In the genomic region with DNA sequence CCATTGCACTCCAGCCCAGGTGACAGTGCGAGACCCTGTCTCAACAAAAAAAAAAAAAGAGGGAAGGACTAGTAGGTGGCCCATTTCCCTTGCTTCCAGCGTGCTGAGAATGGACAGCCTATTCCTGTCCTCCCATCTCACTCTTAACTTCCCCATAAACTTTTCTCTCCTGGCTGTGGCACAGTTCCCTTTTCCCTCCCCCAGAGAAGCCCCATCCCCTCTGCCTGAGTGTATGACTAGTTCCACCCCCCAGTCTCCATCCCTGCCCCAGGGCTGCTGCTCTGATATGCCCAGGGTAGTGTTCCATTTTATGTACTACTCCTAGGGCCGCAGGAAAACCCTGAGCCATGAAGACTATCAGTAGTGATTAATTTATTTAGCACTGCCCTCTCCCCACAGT, we compare ENCODE assay signal across 22 cellular contexts. TPM values are rescaled to one million over a fixed set of nuclear protein-coding genes. Genes with fewer than 3 reads are reported as not detected.
DNase-seq lines count a peak whose midpoint lies in the region; ATAC-seq and TF ChIP-seq lines count a peak whose summit lies in the region.
"Had no signal": no experiment of that assay in that cellular context is flagged by ENCODE, and none has a peak within 500 bp of the region (broad histone marks: within the 10 kb centered on the region; RNA-seq: fewer than 3 reads in every experiment).

No MANE protein-coding gene starts in this region.

- no peaks in the 10 kb centered on the region for H3K27me3 ChIP-seq in CD4-positive, alpha-beta memory T cell (ENCODE audit: insufficient read depth, low read length)
- H3K27me3 ChIP-seq in testis: no peaks in the 10 kb centered on the region
- H3K27me3 ChIP-seq: pancreas, SJCRH30 had no signal

- H3K4me1 Mint-ChIP-seq in CD4-positive, alpha-beta memory T cell: peaks cover 3 to 27% (median 16%) of the 10 kb centered on the region in 4 donors
- H3K4me1 Mint-ChIP-seq in glutamatergic neuron (ENCODE audit: low read depth, unreplicated experiment): peaks cover 3% of the 10 kb centered on the region

- CTCF ChIA-PET in CD4-positive, alpha-beta memory T cell (lab: Charles Lee; ENCODE audit: partially characterized antibody): interaction anchor here (0.6 to 4.8 kb wide), 13 partner anchors 8 to 254 kb away, joined by 3 to 40 read pairs (median 4); partner anchors contain the start of genes LPAR5, MLF2 and SPSB2
- CTCF ChIA-PET in RWPE1 (lab: Yijun Ruan, JAX): interaction anchor here (0.5 to 0.9 kb wide), 3 partner anchors 79 to 93 kb away, joined by 3 to 6 read pairs (median 5); no protein-coding TSS in a partner anchor

- no peak for TF ChIP-seq CTCF in RWPE1 (conservative IDR thresholded peaks at IDR 0.05; ENCODE audit: low read depth)
- TF ChIP-seq CTCF in glutamatergic neuron (IDR thresholded peaks at IDR 0.05; ENCODE audit: partially characterized antibody, unreplicated experiment): no peak
- no peak for TF ChIP-seq CTCF in testis (IDR thresholded peaks at IDR 0.05)

- H3K27ac ChIP-seq in CD4-positive, alpha-beta memory T cell (ENCODE audit: low read depth, low read length): no peak overlapping the region
- peak overlapping the region; percentile 52 for H3K27ac ChIP-seq in RWPE1
- no peak overlapping the region for H3K27ac ChIP-seq in testis
- H3K27ac ChIP-seq: pancreas, SJCRH30 had no signal

- TF ChIP-seq POLR2A in testis (IDR thresholded peaks at IDR 0.05): no peak

- H3K9me3 ChIP-seq in CD4-positive, alpha-beta memory T cell (ENCODE audit: control insufficient read depth in 1 of 2, low read length in 2 of 2): no peaks in the 10 kb centered on the region
- H3K9me3 ChIP-seq in testis: no peaks in the 10 kb centered on the region
- H3K9me3 ChIP-seq: adrenal gland, pancreas, SJCRH30 had no signal

- DNase-seq in Ammon's horn (ENCODE audit: low spot score) (peak; percentile 49), RWPE1 (ENCODE audit: low spot score) (no peak), glutamatergic neuron (no peak), islet precursor cell (no peak), testis (no peak)
- DNase-seq in CD4-positive, alpha-beta memory T cell: no peak
- DNase-seq in activated CD4-positive, alpha-beta T cell treated with anti-CD3 and anti-CD28 coated beads, Interleukin-2, amount 50 U/mL, for 48 hours: no peak
- DNase-seq: activated CD4-positive, alpha-beta T cell treated with anti-CD3 and anti-CD28 coated beads, Interleukin-2, amount 10 ng/mL, durations not matched to agents 7 days and 5 days; activated CD8-positive, alpha-beta memory T cell treated with anti-CD3 and anti-CD28 coated beads, Interleukin-2, amount 50 U/mL, for 4 hours; activated effector memory CD4-positive, alpha-beta T cell treated with Interleukin-2 at 50 U/mL for 16 hours; adrenal gland; endodermal cell; H9; left colon; mesendoderm; naive B cell; pancreas; PC-3; right cardiac atrium; SJCRH30 had no signal

- no peak for ATAC-seq in GM19455 (IDR thresholded peaks at IDR 0.05; ENCODE audit: unreplicated experiment)

- H3K4me3 ChIP-seq in CD4-positive, alpha-beta memory T cell (ENCODE audit: low read length in 2 of 2): no peak overlapping the region
- H3K4me3 ChIP-seq in testis: no peak overlapping the region
- H3K4me3 ChIP-seq: adrenal gland, pancreas, SJCRH30 had no signal

- no peaks in the 10 kb centered on the region for H3K9me3 Mint-ChIP-seq in CD4-positive, alpha-beta memory T cell
- H3K9me3 Mint-ChIP-seq in glutamatergic neuron (ENCODE audit: unreplicated experiment): peaks cover 12% of the 10 kb centered on the region
- H3K9me3 Mint-ChIP-seq: activated CD4-positive, alpha-beta T cell treated with anti-CD3 and anti-CD28 coated beads, Interleukin-2, amount 10 ng/mL, durations not matched to agents 7 days and 5 days; endodermal cell; H9; T-helper 1 cell treated with Interleukin-12 subunit alpha and Interleukin-12 subunit beta and Interleukin-4 antibody, amounts not matched to agents 30 μg/mL and 1 μg/mL, for 36 hours had no signal

- POLR2A ChIA-PET in CD4-positive, alpha-beta memory T cell (lab: Charles Lee; ENCODE audit: partially characterized antibody): interaction anchor here (1.0 kb wide), 1 partner anchor 13 kb away, joined by 3 read pairs; no protein-coding TSS in a partner anchor
- POLR2A ChIA-PET in RWPE1 (lab: Yijun Ruan, JAX; ENCODE audit: low non-redundant PET): interaction anchor here (0.6 kb wide), 1 partner anchor 155 kb away, joined by 3 read pairs; no protein-coding TSS in a partner anchor

- H3K36me3 ChIP-seq in CD4-positive, alpha-beta memory T cell (ENCODE audit: insufficient read depth, low read length): no peaks in the 10 kb centered on the region
- H3K36me3 ChIP-seq in testis (ENCODE audit: low read depth, missing control alignments): no peaks in the 10 kb centered on the region
- H3K36me3 ChIP-seq: adrenal gland, pancreas, SJCRH30 had no signal

- peaks cover under 1% of the 10 kb centered on the region for H3K4me1 ChIP-seq in CD4-positive, alpha-beta memory T cell (ENCODE audit: insufficient read depth, low read length)
- peaks cover 9% of the 10 kb centered on the region for H3K4me1 ChIP-seq in testis

- peak overlapping the region in 4 of 7 donors; percentile 38 to 70 (median 56) for H3K27ac Mint-ChIP-seq in CD4-positive, alpha-beta memory T cell
- peak overlapping the region; percentile 41 for H3K27ac Mint-ChIP-seq in glutamatergic neuron (ENCODE audit: unreplicated experiment)
- H3K27ac Mint-ChIP-seq: activated CD4-positive, alpha-beta T cell treated with anti-CD3 and anti-CD28 coated beads, Interleukin-2, amount 10 ng/mL, durations not matched to agents 7 days and 5 days; endodermal cell; H9; T-helper 1 cell treated with Interleukin-12 subunit alpha and Interleukin-12 subunit beta and Interleukin-4 antibody, amounts not matched to agents 30 μg/mL and 1 μg/mL, for 36 hours had no signal

- no peaks in the 10 kb centered on the region for H3K27me3 Mint-ChIP-seq in CD4-positive, alpha-beta memory T cell
- peaks cover 7% of the 10 kb centered on the region for H3K27me3 Mint-ChIP-seq in glutamatergic neuron (ENCODE audit: unreplicated experiment)
- H3K27me3 Mint-ChIP-seq: activated CD4-positive, alpha-beta T cell treated with anti-CD3 and anti-CD28 coated beads, Interleukin-2, amount 10 ng/mL, durations not matched to agents 7 days and 5 days; naive B cell had no signal

- 81 to 87% methylated on average over 3 of the region's 3 CpGs for WGBS in testis, 2 donors

- H3K4me3 Mint-ChIP-seq in CD4-positive, alpha-beta memory T cell: no peak overlapping the region
- H3K4me3 Mint-ChIP-seq in glutamatergic neuron (ENCODE audit: unreplicated experiment): peak overlapping the region; percentile 34
- H3K4me3 Mint-ChIP-seq: activated CD4-positive, alpha-beta T cell treated with anti-CD3 and anti-CD28 coated beads, Interleukin-2, amount 10 ng/mL, durations not matched to agents 7 days and 5 days; endodermal cell; T-helper 1 cell treated with Interleukin-12 subunit alpha and Interleukin-12 subunit beta and Interleukin-4 antibody, amounts not matched to agents 30 μg/mL and 1 μg/mL, for 36 hours had no signal

- intact Hi-C loops in CD4-positive, alpha-beta memory T cell (cut with micrococcal nuclease): loop anchor here (2.0 kb wide), 1 partner anchor 26 kb away; no protein-coding TSS in a partner anchor
- intact Hi-C loops in testis (cut with DNase I; ENCODE audit: low total_unique reads): no loop called here

- H3K36me3 Mint-ChIP-seq in CD4-positive, alpha-beta memory T cell: peaks cover 4 to 6% of the 10 kb centered on the region in 2 donors
- H3K36me3 Mint-ChIP-seq in glutamatergic neuron (ENCODE audit: unreplicated experiment): peaks cover 5% of the 10 kb centered on the region

RNA-seq across cellular contexts. Expression of gene CHD4, which starts 11.3 kb away (rescaled TPM):
- 100 to 1,000 TPM; 246 to 255 TPM for total RNA-seq in CD4-positive, alpha-beta memory T cell
- polyA plus RNA-seq in CD4-positive, alpha-beta memory T cell: 10 to 100 TPM; 13.3 to 64.6 TPM
- total RNA-seq in glutamatergic neuron (ENCODE audit: unreplicated experiment): 957 TPM
- 100 to 1,000 TPM; 314 to 328 TPM for total RNA-seq in testis
- 160 TPM for polyA plus RNA-seq in testis (ENCODE audit: insufficient read depth, low read depth, low replicate concordance)

RNA-seq across cellular contexts. Expression of gene LPAR5, which starts 17.3 kb away (rescaled TPM):
- 10 to 100 TPM; 10.2 to 11.1 TPM for total RNA-seq in CD4-positive, alpha-beta memory T cell
- polyA plus RNA-seq in CD4-positive, alpha-beta memory T cell: 10 to 100 TPM in 1 of 2 donors, 1 to 10 TPM in 1; 5.4 to 11.9 TPM
- total RNA-seq in glutamatergic neuron (ENCODE audit: unreplicated experiment) (not detected), testis (1 to 10 TPM; 1.5 to 2.4 TPM)
- polyA plus RNA-seq in testis (ENCODE audit: insufficient read depth, low read depth, low replicate concordance): 3.1 TPM
- total RNA-seq: SJCRH30 had no signal

RNA-seq across cellular contexts. Expression of gene ACRBP, which starts 28.7 kb away (rescaled TPM):
- 10 to 100 TPM; 13.9 to 16.3 TPM for total RNA-seq in CD4-positive, alpha-beta memory T cell
- polyA plus RNA-seq in CD4-positive, alpha-beta memory T cell: under 1 TPM in 1 of 2 donors, not detected in 1; 0.25 TPM
- total RNA-seq in glutamatergic neuron (ENCODE audit: unreplicated experiment): 2.5 TPM
- total RNA-seq in testis: 100 to 1,000 TPM; 172 to 241 TPM
- 715 TPM for polyA plus RNA-seq in testis (ENCODE audit: insufficient read depth, low read depth, low replicate concordance)
- total RNA-seq: SJCRH30 had no signal

RNA-seq across cellular contexts. Expression of gene ING4, which starts 44.4 kb away (rescaled TPM):
- total RNA-seq in CD4-positive, alpha-beta memory T cell: 10 to 100 TPM; 82.3 to 83.5 TPM
- 100 to 1,000 TPM in 1 of 2 donors, 10 to 100 TPM in 1; 73.0 to 122 TPM for polyA plus RNA-seq in CD4-positive, alpha-beta memory T cell
- total RNA-seq in glutamatergic neuron (ENCODE audit: unreplicated experiment) (76.9 TPM), testis (10 to 100 TPM; 58.3 to 63.0 TPM)
- polyA plus RNA-seq in testis (ENCODE audit: insufficient read depth, low read depth, low replicate concordance): 48.1 TPM

RNA-seq across cellular contexts. Expression of gene NOP2, which starts 50.4 kb away (rescaled TPM):
- total RNA-seq in CD4-positive, alpha-beta memory T cell: 10 to 100 TPM; 87.6 to 87.7 TPM
- 10 to 100 TPM; 15.5 to 43.2 TPM for polyA plus RNA-seq in CD4-positive, alpha-beta memory T cell
- total RNA-seq in glutamatergic neuron (ENCODE audit: unreplicated experiment): 53.5 TPM
- total RNA-seq in testis: 10 to 100 TPM; 51.8 to 60.3 TPM
- 38.6 TPM for polyA plus RNA-seq in testis (ENCODE audit: insufficient read depth, low read depth, low replicate concordance)

Comparison
In these comparisons a context has a peak if more than half of its experiments do, and no peak if none do; other contexts are left out.
1. RNA of gene ACRBP, which starts 28.7 kb away (total RNA-seq): 172 to 241 TPM in testis; 13.9 to 16.3 TPM in CD4-positive, alpha-beta memory T cell and 2.5 TPM in glutamatergic neuron (single experiment); every median in the first group is over 4 times any median in the second.